Comparison of ENCODE assay signal across 8 cellular contexts in genomic region chr13:41960195-41960699, GRCh38. TPM values are rescaled to one million over a fixed set of nuclear protein-coding genes. Genes with fewer than 3 reads are reported as not detected.
DNase-seq lines count a peak whose midpoint lies in the region; ATAC-seq and TF ChIP-seq lines count a peak whose summit lies in the region.

No MANE protein-coding gene starts in this region.

- peaks cover 17% of the 10 kb centered on the region for H3K36me3 Mint-ChIP-seq in Calu3 (ENCODE audit: insufficient read depth, unreplicated experiment)
- H3K36me3 Mint-ChIP-seq in brain, result no peaks in the 10 kb centered on the region

- H3K9me3 Mint-ChIP-seq in Calu3 (ENCODE audit: low read depth, unreplicated experiment), result no peaks in the 10 kb centered on the region
- no peaks in the 10 kb centered on the region for H3K9me3 Mint-ChIP-seq in brain

- no peak for TF ChIP-seq POLR2A in stomach (IDR thresholded peaks at IDR 0.05)

- H3K27ac Mint-ChIP-seq in Calu3 (ENCODE audit: unreplicated experiment), result no peak overlapping the region
- H3K27ac Mint-ChIP-seq in brain, result peak overlapping the region; percentile 89 to 96 (median 93)

- peak overlapping the region; percentile 85 to 98 (median 94) for H3K4me3 ChIP-seq in stomach

- no peak for TF ChIP-seq EP300 in stomach (IDR thresholded peaks at IDR 0.05)

- whole genome bisulfite sequencing in stomach, 5 donors, result 4 to 9% (median 5%) methylated on average over 10 to 14 of the region's 14 CpGs

- H3K4me3 Mint-ChIP-seq in Calu3 (ENCODE audit: low read depth, unreplicated experiment) (peak overlapping the region; percentile 78), brain (peak overlapping the region; percentile 89 to 96 (median 94))

- H3K36me3 ChIP-seq in KOPT-K1 (ENCODE audit: insufficient read depth, low read length) (no peaks in the 10 kb centered on the region), stomach (no peaks in the 10 kb centered on the region)

- H3K27ac ChIP-seq in KOPT-K1 (ENCODE audit: low read depth, low read length, poor library complexity, severe bottlenecking) (peak overlapping the region; percentile 65), stomach (peak overlapping the region; percentile 80 to 88 (median 87))

- DNase-seq in Calu3, result no peak
- DNase-seq in iris pigment epithelial cell (ENCODE audit: low read depth), result peak; percentile 34
- DNase-seq in stomach, result no peak
- no peak for DNase-seq in NCI-H226
- no peak for DNase-seq in stimulated activated CD4-positive, alpha-beta T cell treated with anti-CD3 and anti-CD28 coated beads, Interleukin-2, amount 100 ng/mL, for 24 hours

- H3K4me1 Mint-ChIP-seq in Calu3 (ENCODE audit: low read depth, unreplicated experiment) (peaks cover 17% of the 10 kb centered on the region), brain (peaks cover 35% of the 10 kb centered on the region)

- no TSS peak for BruUV-seq in Calu3 (replicated peaks; lab: Mats Ljungman, UMichigan)

- H3K27me3 Mint-ChIP-seq in Calu3 (ENCODE audit: unreplicated experiment) (no peaks in the 10 kb centered on the region), brain (peaks cover 7% of the 10 kb centered on the region)

- H3K27me3 ChIP-seq in stomach, result no peaks in the 10 kb centered on the region

- peak; percentile 10 for ATAC-seq in GM21447 (IDR thresholded peaks at IDR 0.05; ENCODE audit: unreplicated experiment)

- CTCF ChIA-PET in Calu3 (lab: Charles Lee), result interaction anchor here (0.7 kb wide), 1 partner anchor 410 kb away, joined by 4 read pairs; no protein-coding TSS in a partner anchor

- TF ChIP-seq CTCF in Calu3 (IDR thresholded peaks at IDR 0.05; ENCODE audit: unreplicated experiment) (no peak), brain (conservative IDR thresholded peaks at IDR 0.05) (no peak), stomach (IDR thresholded peaks at IDR 0.05) (no peak)

- no peaks in the 10 kb centered on the region for H3K9me3 ChIP-seq in KOPT-K1 (ENCODE audit: insufficient read depth, low read length, poor library complexity, severe bottlenecking)
- no peaks in the 10 kb centered on the region for H3K9me3 ChIP-seq in stomach

- intact Hi-C loops in Calu3 (cut with micrococcal nuclease; ENCODE audit: unreplicated experiment) (no loop called here), stomach (cut with DNase I; ENCODE audit: low total_unique reads) (no loop called here)

- peaks cover 4 to 43% (median 21%) of the 10 kb centered on the region in 4 donors for H3K4me1 ChIP-seq in stomach

RNA-seq across cellular contexts. Expression of gene VWA8, which starts 0.7 kb away (rescaled TPM):
- total RNA-seq in Calu3 (2022) (13.8 and 15.2 TPM in 2 replicates), stomach (10 to 100 TPM; 25.4 to 99.2 (median 25.9) TPM)
- polyA plus RNA-seq in brain (ENCODE audit: insufficient read depth, low read depth, low replicate concordance) (3.5 TPM), stomach (1 to 10 TPM; 3.3 to 4.0 (median 3.5) TPM)
